Comparison of ENCODE assay signal across 8 cellular contexts in the genomic region with DNA sequence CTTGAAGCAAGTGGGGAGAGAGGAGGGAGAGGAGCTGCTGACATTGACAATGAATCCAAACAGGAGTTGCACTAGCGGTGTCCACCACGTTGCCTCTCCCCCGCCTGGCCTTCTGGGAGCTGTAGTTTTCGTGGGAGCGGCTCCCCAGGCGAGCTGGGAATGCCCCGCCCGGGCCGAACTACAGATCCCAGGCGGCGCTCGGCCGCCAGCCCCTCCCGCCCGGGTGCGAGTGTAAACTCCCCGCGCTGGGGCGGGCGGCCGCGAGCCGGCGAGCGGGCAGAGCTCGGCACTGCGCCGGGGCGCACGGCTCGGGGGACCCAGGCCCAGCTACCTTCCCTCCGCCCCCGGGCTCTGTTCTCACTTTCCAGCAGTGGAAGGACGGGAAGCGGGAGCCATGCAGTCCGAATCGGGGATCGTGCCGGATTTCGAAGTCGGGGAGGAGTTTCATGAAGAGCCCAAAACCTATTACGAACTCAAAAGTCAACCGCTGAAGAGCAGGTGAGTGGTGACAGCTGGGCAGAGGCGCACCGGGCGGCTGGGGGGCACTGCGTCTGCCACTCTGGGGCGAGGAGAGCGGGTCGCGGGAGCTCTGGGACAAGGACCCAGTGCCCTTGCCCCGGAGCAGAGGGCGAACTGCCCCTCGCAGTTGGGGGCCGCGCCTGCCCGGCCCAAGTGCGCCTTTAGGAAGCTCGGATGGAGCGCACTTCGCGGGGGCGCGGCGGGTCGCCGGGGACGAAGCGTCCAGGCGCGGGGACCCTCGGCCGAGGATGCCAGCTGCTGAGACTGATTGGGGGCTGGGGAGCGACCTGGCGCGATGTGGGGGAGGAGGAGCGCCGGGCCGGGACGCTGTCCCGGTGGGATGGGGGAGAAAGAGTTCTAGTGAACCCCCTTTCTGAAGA. TPM values are rescaled to one million over a fixed set of nuclear protein-coding genes. Genes with fewer than 3 reads are reported as not detected.
A peak's percentile ranks its signal among the peaks of the same experiment; 100 is the strongest.
DNase-seq lines count a peak whose midpoint lies in the region; TF ChIP-seq lines count a peak whose summit lies in the region.

MITF (plus strand) TSS at position 261 of the 899 bp plus-strand sequence; CDS start at position 395, 134 bp downstream.

- H3K27ac ChIP-seq in HEK293 (ENCODE audit: extremely low read depth, low read depth, low read length) = no peak within 1 kb of the TSS
- H3K27ac ChIP-seq in SJCRH30 = no peak within 1 kb of the TSS
- peak within 1 kb of the TSS; percentile 62 for H3K27ac ChIP-seq in colonic mucosa

- no peaks in the 10 kb centered on the region for H3K4me1 ChIP-seq in HEK293 (ENCODE audit: control insufficient read depth, insufficient read depth, low read length)
- H3K4me1 ChIP-seq in SJCRH30 = no peaks in the 10 kb centered on the region
- no peaks in the 10 kb centered on the region for H3K4me1 ChIP-seq in colonic mucosa

- POLR2A ChIA-PET in HEK293 (lab: Yijun Ruan, JAX) = interaction anchor here (1.0 to 1.4 kb wide), 5 partner anchors 10 to 46 kb away, joined by 3 to 4 read pairs (median 3); no protein-coding TSS in a partner anchor

- TF ChIP-seq CTCF in HEK293 (tag by site-specific recombination; IDR thresholded peaks at IDR 0.05) (0 out of 2 replicates have a peak, but pooled peaks have one; percentile 12), colonic mucosa (IDR thresholded peaks at IDR 0.05) (no peak), kidney epithelial cell (IDR thresholded peaks at IDR 0.05; ENCODE audit: insufficient read depth, low read length, poor library complexity, severe bottlenecking) (no peak)

- H3K27me3 ChIP-seq in MG63 = no peaks in the 10 kb centered on the region
- H3K27me3 ChIP-seq in SJCRH30 = no peaks in the 10 kb centered on the region
- no peaks in the 10 kb centered on the region for H3K27me3 ChIP-seq in colonic mucosa
- H3K27me3 ChIP-seq in kidney epithelial cell (ENCODE audit: control insufficient read depth, insufficient read depth, low read length) = no peaks in the 10 kb centered on the region

- H3K9me3 ChIP-seq in HEK293 (ENCODE audit: control insufficient read depth, insufficient read depth, low read depth, low read length) = no peaks in the 10 kb centered on the region
- H3K9me3 ChIP-seq in MG63 = no peaks in the 10 kb centered on the region
- H3K9me3 ChIP-seq in SJCRH30 (replicated peaks) = no peaks in the 10 kb centered on the region
- no peaks in the 10 kb centered on the region for H3K9me3 ChIP-seq in colonic mucosa

- H3K36me3 ChIP-seq in HEK293 (ENCODE audit: control insufficient read depth in 2 of 2, insufficient read depth in 1 of 2, low read length in 2 of 2) = no peaks in the 10 kb centered on the region
- H3K36me3 ChIP-seq in MG63 = no peaks in the 10 kb centered on the region
- no peaks in the 10 kb centered on the region for H3K36me3 ChIP-seq in SJCRH30
- no peaks in the 10 kb centered on the region for H3K36me3 ChIP-seq in colonic mucosa
- H3K36me3 ChIP-seq in kidney epithelial cell (ENCODE audit: control insufficient read depth, insufficient read depth, low read length) = no peaks in the 10 kb centered on the region

- intact Hi-C loops in colonic mucosa (cut with DNase I) = no loop called here

- DNase-seq in NCI-H1436 (lab: John Stamatoyannopoulos, UW) = peak; percentile 10
- DNase-seq in NCI-H1436 treated with DMSO at 0.1 percent for 48 hours (lab: John Stamatoyannopoulos, UW) = no peak
- DNase-seq in MG63 = peak; percentile 90
- DNase-seq in SJCRH30 = peak; percentile 82 to 86
- peak; percentile 95 for DNase-seq in colonic mucosa
- peak; percentile 49 for DNase-seq in kidney epithelial cell (ENCODE audit: low read depth)
- peak; percentile 77 for DNase-seq in smooth muscle cell of the brain vasculature (ENCODE audit: low read depth, low spot score)

- H3K9ac ChIP-seq in colonic mucosa (ENCODE audit: low read depth in 2 of 2, low read length in 2 of 2) = peak within 1 kb of the TSS; percentile 71 to 85

- CTCF ChIA-PET in HEK293 (lab: Yijun Ruan, JAX) = interaction anchor here (0.6 to 1.3 kb wide), 5 partner anchors 26 to 227 kb away, joined by 3 to 6 read pairs (median 3); no protein-coding TSS in a partner anchor

- H3K4me3 ChIP-seq in HEK293 (ENCODE audit: low read depth, low read length) = peak within 1 kb of the TSS; percentile 84
- H3K4me3 ChIP-seq in MG63 = peak within 1 kb of the TSS; percentile 75
- H3K4me3 ChIP-seq in SJCRH30 = peak within 1 kb of the TSS; percentile 78
- H3K4me3 ChIP-seq in colonic mucosa = peak within 1 kb of the TSS; percentile 78
- H3K4me3 ChIP-seq in kidney epithelial cell (ENCODE audit: low read depth, low read length) = peak within 1 kb of the TSS; percentile 90

TF ChIP-seq in HEK293, 187 proteins besides CTCF, POLR2A, EP300 and RAD21 (continues in another document):
- TF ChIP-seq GLIS2 (tag by site-specific recombination; IDR thresholded peaks at IDR 0.05) = peak; percentile 79
- no peak for TF ChIP-seq ZNF175 (tag by site-specific recombination; IDR thresholded peaks at IDR 0.05)
- no peak for TF ChIP-seq ZNF416 (tag by site-specific recombination; IDR thresholded peaks at IDR 0.05)
- TF ChIP-seq ZNF701 (tag by site-specific recombination; IDR thresholded peaks at IDR 0.05) = no peak
- TF ChIP-seq ZBTB8A (tag by site-specific recombination; IDR thresholded peaks at IDR 0.05) = peak; percentile 28; the same call in 1 of the 2 replicates
- TF ChIP-seq ZNF561 (tag by site-specific recombination; IDR thresholded peaks at IDR 0.05; ENCODE audit: borderline replicate concordance) = peak; percentile 68; the same call in 1 of the 2 replicates
- peak; percentile 47 for TF ChIP-seq SP2 (tag by site-specific recombination; IDR thresholded peaks at IDR 0.05)
- peak; percentile 47; the same call in 1 of the 2 replicates for TF ChIP-seq ZNF398 (tag by site-specific recombination; IDR thresholded peaks at IDR 0.05)
- TF ChIP-seq ELK4 (IDR thresholded peaks at IDR 0.05; ENCODE audit: borderline replicate concordance, low read depth, low read length) = no peak
- peak; percentile 68; the same call in 1 of the 2 replicates for TF ChIP-seq ZBTB17 (tag by site-specific recombination; IDR thresholded peaks at IDR 0.05)
- 0 out of 2 replicates have a peak, but pooled peaks have one; percentile 21 for TF ChIP-seq ZFHX2 (tag by site-specific recombination; conservative IDR thresholded peaks at IDR 0.05)
- TF ChIP-seq ZNF585B (tag by site-specific recombination; IDR thresholded peaks at IDR 0.05) = no peak
- TF ChIP-seq, protein P1, sequence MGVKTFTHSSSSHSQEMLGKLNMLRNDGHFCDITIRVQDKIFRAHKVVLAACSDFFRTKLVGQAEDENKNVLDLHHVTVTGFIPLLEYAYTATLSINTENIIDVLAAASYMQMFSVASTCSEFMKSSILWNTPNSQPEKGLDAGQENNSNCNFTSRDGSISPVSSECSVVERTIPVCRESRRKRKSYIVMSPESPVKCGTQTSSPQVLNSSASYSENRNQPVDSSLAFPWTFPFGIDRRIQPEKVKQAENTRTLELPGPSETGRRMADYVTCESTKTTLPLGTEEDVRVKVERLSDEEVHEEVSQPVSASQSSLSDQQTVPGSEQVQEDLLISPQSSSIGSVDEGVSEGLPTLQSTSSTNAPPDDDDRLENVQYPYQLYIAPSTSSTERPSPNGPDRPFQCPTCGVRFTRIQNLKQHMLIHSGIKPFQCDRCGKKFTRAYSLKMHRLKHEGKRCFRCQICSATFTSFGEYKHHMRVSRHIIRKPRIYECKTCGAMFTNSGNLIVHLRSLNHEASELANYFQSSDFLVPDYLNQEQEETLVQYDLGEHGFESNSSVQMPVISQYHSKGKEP (tag by site-specific recombination; IDR thresholded peaks at IDR 0.05) = 0 out of 2 replicates have a peak, but pooled peaks have one; percentile 25
- TF ChIP-seq KLF8 (tag by site-specific recombination; IDR thresholded peaks at IDR 0.05) = peak; percentile 72; the same call in 1 of the 2 replicates
- TF ChIP-seq ZNF600 (tag by site-specific recombination; IDR thresholded peaks at IDR 0.05) = 0 out of 2 replicates have a peak, but pooled peaks have one; percentile 35
- no peak for TF ChIP-seq ZNF184 (tag by site-specific recombination; IDR thresholded peaks at IDR 0.05)

RNA-seq across cellular contexts. Expression of gene MITF, which starts in this region (rescaled TPM):
- total RNA-seq in MG63 (2014; rRNA removed; shearing (Covaris generic); ENCODE audit: low replicate concordance) = 4.7 and 9.0 TPM in 2 replicates
- total RNA-seq in SJCRH30 (2014; rRNA removed; shearing (Covaris generic)) = 2.2 TPM in 2 replicates
- total RNA-seq in colonic mucosa (1 to 10 TPM; 2.9 to 5.8 TPM), kidney epithelial cell (5.8 and 6.6 TPM in 2 replicates)
